In the genomic region with DNA sequence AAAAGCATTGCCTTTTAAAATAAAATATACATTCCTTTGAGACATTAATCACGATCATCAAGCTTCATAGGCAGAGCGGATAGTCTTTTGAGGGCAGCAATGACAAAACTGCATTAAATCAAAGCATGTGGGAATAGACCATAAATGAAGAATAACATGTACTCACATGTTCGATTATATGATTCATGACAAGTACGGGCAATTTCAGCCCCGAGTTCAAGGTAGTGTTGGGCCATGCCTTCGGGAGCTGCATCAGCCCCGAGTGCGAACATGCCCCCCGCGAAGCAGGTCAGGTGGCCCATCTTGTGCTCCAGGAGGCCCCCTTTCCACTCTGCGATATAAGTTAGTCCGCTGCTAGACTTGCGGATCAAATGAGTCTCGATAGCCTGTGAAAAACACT, we compare ENCODE assay signal across 26 cellular contexts.
DNase-seq lines count a peak whose midpoint lies in the region; ATAC-seq, FAIRE-seq and TF ChIP-seq lines count a peak whose summit lies in the region.
"Had no signal": no experiment of that assay in that cellular context is flagged by ENCODE, and none has a peak within 500 bp of the region (broad histone marks: within the 10 kb centered on the region; RNA-seq: fewer than 3 reads in every experiment).

No MANE protein-coding gene starts in this region.

- H3K18ac ChIP-seq in mesendoderm (ENCODE audit: low read length) = no peak overlapping the region

- no peak overlapping the region for H4K5ac ChIP-seq in mesendoderm (ENCODE audit: low read length)

- no peak overlapping the region for H2BK5ac ChIP-seq in mesendoderm (ENCODE audit: low read length)

- no peaks in the 10 kb centered on the region for H3K27me3 ChIP-seq in mesendoderm (ENCODE audit: insufficient read depth, low read length, poor library complexity)
- H3K27me3 ChIP-seq: BE2C, BLaER1 had no signal

- no peak overlapping the region for H3K27ac ChIP-seq in mesendoderm (ENCODE audit: low read depth, low read length)
- H3K27ac ChIP-seq: BLaER1 had no signal

- H3K27ac Mint-ChIP-seq in endothelial cell (ENCODE audit: unreplicated experiment) = peak overlapping the region; percentile 8
- H3K27ac Mint-ChIP-seq in stimulated activated naive CD8-positive, alpha-beta T cell treated with anti-CD3 and anti-CD28 coated beads, Interleukin-15, amount 100 ng/mL, for 72 hours = no peak overlapping the region
- H3K27ac Mint-ChIP-seq: CD4-positive, alpha-beta memory T cell; CD4-positive, CD25-positive, alpha-beta regulatory T cell; CD8-positive, alpha-beta memory T cell had no signal

- H3K56ac ChIP-seq in mesendoderm (ENCODE audit: low read length) = no peak overlapping the region

- H2AK5ac ChIP-seq in mesendoderm (ENCODE audit: low read length) = no peak overlapping the region

- no peak for TF ChIP-seq POLR2A in GM12891 (IDR thresholded peaks at IDR 0.05; ENCODE audit: low read depth, low read length)

- H2BK120ac ChIP-seq in mesendoderm (ENCODE audit: low read depth, low read length) = no peak overlapping the region

- H3K4me3 ChIP-seq in mesendoderm (ENCODE audit: low read length) = no peak overlapping the region
- H3K4me3 ChIP-seq: BLaER1, GM12878 had no signal

- no peak overlapping the region for H3K9ac ChIP-seq in mesendoderm (ENCODE audit: low read length)
- H3K9ac ChIP-seq: BLaER1 had no signal

- H3K23ac ChIP-seq in mesendoderm (ENCODE audit: low read length) = no peak overlapping the region

- peaks cover 4% of the 10 kb centered on the region for H3K27me3 Mint-ChIP-seq in endothelial cell (ENCODE audit: unreplicated experiment)
- no peaks in the 10 kb centered on the region for H3K27me3 Mint-ChIP-seq in stimulated activated naive CD8-positive, alpha-beta T cell treated with anti-CD3 and anti-CD28 coated beads, Interleukin-15, amount 100 ng/mL, for 72 hours
- H3K27me3 Mint-ChIP-seq: CD4-positive, alpha-beta memory T cell; CD4-positive, CD25-positive, alpha-beta regulatory T cell; CD8-positive, alpha-beta memory T cell had no signal

- FAIRE-seq in GM12891 (lab: Jason Lieb, UNC) (peak; percentile 38), HTR-8/SVneo (lab: Jason Lieb, UNC) (peak; percentile 38)
- FAIRE-seq: A204.1, GM12878 had no signal

- H3K36me3 Mint-ChIP-seq in endothelial cell (ENCODE audit: low read depth, unreplicated experiment) = peaks cover 12% of the 10 kb centered on the region

- no peak overlapping the region for H3K4me2 ChIP-seq in mesendoderm (ENCODE audit: low read length)
- H3K4me2 ChIP-seq: BLaER1 had no signal

- no peaks in the 10 kb centered on the region for H3K36me3 ChIP-seq in mesendoderm (ENCODE audit: control insufficient read depth, insufficient read depth, low read length)

- no peak overlapping the region for H2BK15ac ChIP-seq in mesendoderm (replicated peaks; ENCODE audit: low read depth)

- H3K4me1 Mint-ChIP-seq in endothelial cell (ENCODE audit: unreplicated experiment) = peaks cover 50% of the 10 kb centered on the region
- H3K4me1 Mint-ChIP-seq in stimulated activated naive CD8-positive, alpha-beta T cell treated with anti-CD3 and anti-CD28 coated beads, Interleukin-15, amount 100 ng/mL, for 72 hours = no peaks in the 10 kb centered on the region
- H3K4me1 Mint-ChIP-seq: CD14-positive monocyte; CD4-positive, alpha-beta memory T cell had no signal

- peaks cover 3% of the 10 kb centered on the region for H3K4me1 ChIP-seq in mesendoderm (ENCODE audit: control insufficient read depth, low read depth, low read length)

- no peak overlapping the region for H4K8ac ChIP-seq in mesendoderm (ENCODE audit: low read depth, low read length)

- H3K79me1 ChIP-seq in mesendoderm (ENCODE audit: low read length) = no peaks in the 10 kb centered on the region

- H3K4ac ChIP-seq in mesendoderm (ENCODE audit: low read depth, low read length) = peak overlapping the region; percentile 62

- ATAC-seq in GM18867 (IDR thresholded peaks at IDR 0.05; ENCODE audit: unreplicated experiment) = no peak
- no peak for ATAC-seq in stimulated activated naive CD8-positive, alpha-beta T cell treated with anti-CD3 and anti-CD28 coated beads, Interleukin-15, amount 100 ng/mL, for 72 hours
- ATAC-seq: GM12878 had no signal

- no CpG with 5 or more reads among the region's 14 CpGs for WGBS in mesendoderm (ENCODE audit: extremely low coverage, insufficient coverage, low lambda C conversion rate)

- H3K4me3 Mint-ChIP-seq in endothelial cell (ENCODE audit: unreplicated experiment) = no peak overlapping the region
- no peak overlapping the region for H3K4me3 Mint-ChIP-seq in stimulated activated naive CD8-positive, alpha-beta T cell treated with anti-CD3 and anti-CD28 coated beads, Interleukin-15, amount 100 ng/mL, for 72 hours
- H3K4me3 Mint-ChIP-seq: CD14-positive monocyte; CD4-positive, alpha-beta memory T cell; CD4-positive, CD25-positive, alpha-beta regulatory T cell; CD8-positive, alpha-beta memory T cell had no signal

- no peaks in the 10 kb centered on the region for H3K9me3 Mint-ChIP-seq in endothelial cell (ENCODE audit: unreplicated experiment)
- H3K9me3 Mint-ChIP-seq in stimulated activated naive CD8-positive, alpha-beta T cell treated with anti-CD3 and anti-CD28 coated beads, Interleukin-15, amount 100 ng/mL, for 72 hours = no peaks in the 10 kb centered on the region
- H3K9me3 Mint-ChIP-seq: CD4-positive, alpha-beta memory T cell; CD4-positive, CD25-positive, alpha-beta regulatory T cell; CD8-positive, alpha-beta memory T cell had no signal

- no peak for TF ChIP-seq CTCF in endothelial cell (IDR thresholded peaks at IDR 0.05; ENCODE audit: unreplicated experiment)

- H3K79me2 ChIP-seq in mesendoderm (ENCODE audit: control insufficient read depth, insufficient read depth, low read length) = no peaks in the 10 kb centered on the region

- DNase-seq in GM12891 (ENCODE audit: insufficient read length, low spot score) (no peak), HTR-8/SVneo (ENCODE audit: insufficient read length, low spot score) (no peak), endothelial cell (ENCODE audit: low spot score) (no peak), mesendoderm (no peak), SHP77 treated with DMSO at 0.1 percent for 48 hours (lab: John Stamatoyannopoulos, UW) (no peak)
- no peak for DNase-seq in stimulated activated naive CD8-positive, alpha-beta T cell treated with anti-CD3 and anti-CD28 coated beads, Interleukin-15, amount 100 ng/mL, for 72 hours
- DNase-seq: 8988T; ACHN; BE2C; C1 segment of cervical spinal cord; CD4-positive, alpha-beta memory T cell; CD4-positive, CD25-positive, alpha-beta regulatory T cell; CD8-positive, alpha-beta memory T cell; COR-L47; DMS 273 treated with DMSO at 0.1 percent for 48 hours; DMS153; DMS53; DMS79; DND-41; EL; GDM1 had no signal

TF ChIP-seq in GM12891, 5 proteins besides CTCF, POLR2A, EP300 and RAD21:
- TF ChIP-seq TAF1 (IDR thresholded peaks at IDR 0.05; ENCODE audit: low read depth, low read length) (no peak), PAX5 (IDR thresholded peaks at IDR 0.05; ENCODE audit: insufficient read depth, low read length, severe bottlenecking) (no peak), SPI1 (IDR thresholded peaks at IDR 0.05; ENCODE audit: low read depth, low read length) (no peak), POLR2AphosphoS5 (IDR thresholded peaks at IDR 0.05; ENCODE audit: low read depth, low read length) (no peak), POU2F2 (IDR thresholded peaks at IDR 0.05; ENCODE audit: low read depth, low read length) (no peak)
